ENCODE assay signal across 1 cellular context in genomic region chr5:157303667-157304327, GRCh38.
TF ChIP-seq lines count a peak whose summit lies in the region.

No MANE protein-coding gene starts in this region.

TF ChIP-seq in GM12878, 131 proteins besides CTCF, POLR2A, EP300 and RAD21 (continued from another document):
- TF ChIP-seq, protein P1, sequence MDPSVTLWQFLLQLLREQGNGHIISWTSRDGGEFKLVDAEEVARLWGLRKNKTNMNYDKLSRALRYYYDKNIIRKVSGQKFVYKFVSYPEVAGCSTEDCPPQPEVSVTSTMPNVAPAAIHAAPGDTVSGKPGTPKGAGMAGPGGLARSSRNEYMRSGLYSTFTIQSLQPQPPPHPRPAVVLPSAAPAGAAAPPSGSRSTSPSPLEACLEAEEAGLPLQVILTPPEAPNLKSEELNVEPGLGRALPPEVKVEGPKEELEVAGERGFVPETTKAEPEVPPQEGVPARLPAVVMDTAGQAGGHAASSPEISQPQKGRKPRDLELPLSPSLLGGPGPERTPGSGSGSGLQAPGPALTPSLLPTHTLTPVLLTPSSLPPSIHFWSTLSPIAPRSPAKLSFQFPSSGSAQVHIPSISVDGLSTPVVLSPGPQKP (IDR thresholded peaks at IDR 0.05; ENCODE audit: low read depth, low read length), result no peak
- TF ChIP-seq CBX3 (IDR thresholded peaks at IDR 0.05; ENCODE audit: borderline replicate concordance, low read depth) (no peak), SIN3A (IDR thresholded peaks at IDR 0.05; ENCODE audit: low read depth, low read length) (no peak)
- TF ChIP-seq, protein P2, sequence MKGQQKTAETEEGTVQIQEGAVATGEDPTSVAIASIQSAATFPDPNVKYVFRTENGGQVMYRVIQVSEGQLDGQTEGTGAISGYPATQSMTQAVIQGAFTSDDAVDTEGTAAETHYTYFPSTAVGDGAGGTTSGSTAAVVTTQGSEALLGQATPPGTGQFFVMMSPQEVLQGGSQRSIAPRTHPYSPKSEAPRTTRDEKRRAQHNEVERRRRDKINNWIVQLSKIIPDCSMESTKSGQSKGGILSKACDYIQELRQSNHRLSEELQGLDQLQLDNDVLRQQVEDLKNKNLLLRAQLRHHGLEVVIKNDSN (IDR thresholded peaks at IDR 0.05; ENCODE audit: borderline replicate concordance, extremely low read length, insufficient read depth, low read depth, low read length), result no peak
- TF ChIP-seq, protein P3, sequence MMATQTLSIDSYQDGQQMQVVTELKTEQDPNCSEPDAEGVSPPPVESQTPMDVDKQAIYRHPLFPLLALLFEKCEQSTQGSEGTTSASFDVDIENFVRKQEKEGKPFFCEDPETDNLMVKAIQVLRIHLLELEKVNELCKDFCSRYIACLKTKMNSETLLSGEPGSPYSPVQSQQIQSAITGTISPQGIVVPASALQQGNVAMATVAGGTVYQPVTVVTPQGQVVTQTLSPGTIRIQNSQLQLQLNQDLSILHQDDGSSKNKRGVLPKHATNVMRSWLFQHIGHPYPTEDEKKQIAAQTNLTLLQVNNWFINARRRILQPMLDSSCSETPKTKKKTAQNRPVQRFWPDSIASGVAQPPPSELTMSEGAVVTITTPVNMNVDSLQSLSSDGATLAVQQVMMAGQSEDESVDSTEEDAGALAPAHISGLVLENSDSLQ (IDR thresholded peaks at IDR 0.05), result no peak
